In genomic region chr3:68779261-68779660, GRCh38 we compare ENCODE assay signal across 37 cellular contexts.
"Had no signal": no experiment of that assay in that cellular context is flagged by ENCODE, and none has a peak within 500 bp of the region (broad histone marks: within the 10 kb centered on the region; RNA-seq: fewer than 3 reads in every experiment).

No MANE protein-coding gene starts in this region.

- ATAC-seq: activated CD8-positive, alpha-beta T cell treated with anti-CD3 and anti-CD28 coated beads for 36 hours; activated naive CD4-positive, alpha-beta T cell treated with anti-CD3 and anti-CD28 coated beads, Interleukin-2, amount 50 U/mL, for 72 hours; activated T-cell treated with anti-CD3 and anti-CD28 coated beads, Interleukin-2, amount 50 U/mL, for 4 hours; activated T-cell treated with anti-CD3 and anti-CD28 coated beads, Interleukin-2, amount 50 U/mL, for 72 hours; activated T-helper 17 cell treated with anti-CD3 and anti-CD28 coated beads, Interleukin-2, amount 50 U/mL, for 72 hours; body of pancreas had no signal

- H3K4me3 ChIP-seq: adrenal gland, body of pancreas, breast epithelium had no signal

- H3K36me3 ChIP-seq: adrenal gland, brain microvascular endothelial cell, breast epithelium had no signal

- FAIRE-seq: astrocyte, TTC549 had no signal

- H3K27ac ChIP-seq: adrenal gland, body of pancreas, brain microvascular endothelial cell, breast epithelium, VCaP had no signal

- H3K27me3 Mint-ChIP-seq: activated B cell treated with CpG ODN at 0.5 μM for 24 hours; activated CD4-positive, alpha-beta memory T cell treated with anti-CD3 and anti-CD28 coated beads for 36 hours; activated CD4-positive, alpha-beta T cell treated with anti-CD3 and anti-CD28 coated beads, Interleukin-2, amount 10 ng/mL, durations not matched to agents 24 days and 14 days; activated T-helper 17 cell treated with anti-CD3 and anti-CD28 coated beads, Interleukin-2, amount 50 U/mL, for 72 hours had no signal

- H3K9me3 ChIP-seq: adrenal gland had no signal

- H3K27ac Mint-ChIP-seq: activated B cell treated with CpG ODN at 0.5 μM for 24 hours; activated CD4-positive, alpha-beta memory T cell treated with anti-CD3 and anti-CD28 coated beads for 36 hours; activated CD4-positive, alpha-beta T cell treated with anti-CD3 and anti-CD28 coated beads, Interleukin-2, amount 10 ng/mL, durations not matched to agents 24 days and 14 days; activated CD8-positive, alpha-beta T cell treated with anti-CD3 and anti-CD28 coated beads for 36 hours; activated naive CD4-positive, alpha-beta T cell treated with anti-CD3 and anti-CD28 coated beads for 36 hours; activated naive CD4-positive, alpha-beta T cell treated with anti-CD3 and anti-CD28 coated beads, Interleukin-2, amount 50 U/mL, for 72 hours; activated naive CD8-positive, alpha-beta T cell treated with anti-CD3 and anti-CD28 coated beads for 36 hours; activated T-cell treated with anti-CD3 and anti-CD28 coated beads, Interleukin-2, amount 50 U/mL, for 72 hours; activated T-helper 1 cell treated with anti-CD3 and anti-CD28 coated beads, Interleukin-12 subunit alpha, Interleukin-12 subunit beta, Interleukin-2, Interleukin-4 antibody, amounts not matched to agents 30 ng/mL and 10 ng/mL and 1 ng/mL, durations not matched to agents 14 hours and 24 hours and 36 hours; activated T-helper 17 cell treated with anti-CD3 and anti-CD28 coated beads, Interleukin-2, amount 50 U/mL, for 72 hours; T-helper 1 cell treated with Interleukin-12 subunit alpha and Interleukin-12 subunit beta and Interleukin-4 antibody, amounts not matched to agents 30 μg/mL and 1 μg/mL, for 36 hours; T-helper 2 cell treated with Interferon-gamma antibody and Interleukin-4, amounts not matched to agents 5 μg/mL and 100 μg/mL, for 36 hours had no signal

- H3K4me3 Mint-ChIP-seq: activated B cell treated with CpG ODN at 0.5 μM for 24 hours; activated CD4-positive, alpha-beta memory T cell treated with anti-CD3 and anti-CD28 coated beads for 36 hours; activated CD4-positive, alpha-beta T cell treated with anti-CD3 and anti-CD28 coated beads, Interleukin-2, amount 10 ng/mL, durations not matched to agents 24 days and 14 days; activated CD8-positive, alpha-beta T cell treated with anti-CD3 and anti-CD28 coated beads for 36 hours; activated naive CD4-positive, alpha-beta T cell treated with anti-CD3 and anti-CD28 coated beads for 36 hours; activated naive CD8-positive, alpha-beta T cell treated with anti-CD3 and anti-CD28 coated beads for 36 hours; activated T-cell treated with anti-CD3 and anti-CD28 coated beads, Interleukin-2, amount 50 U/mL, for 4 hours; activated T-cell treated with anti-CD3 and anti-CD28 coated beads, Interleukin-2, amount 50 U/mL, for 72 hours; activated T-helper 1 cell treated with anti-CD3 and anti-CD28 coated beads, Interleukin-12 subunit alpha, Interleukin-12 subunit beta, Interleukin-2, Interleukin-4 antibody, amounts not matched to agents 30 ng/mL and 10 ng/mL and 1 ng/mL, durations not matched to agents 14 hours and 24 hours and 36 hours; activated T-helper 17 cell treated with anti-CD3 and anti-CD28 coated beads, Interleukin-2, amount 50 U/mL, for 72 hours; T-helper 1 cell treated with Interleukin-12 subunit alpha and Interleukin-12 subunit beta and Interleukin-4 antibody, amounts not matched to agents 30 μg/mL and 1 μg/mL, for 36 hours; T-helper 2 cell treated with Interferon-gamma antibody and Interleukin-4, amounts not matched to agents 5 μg/mL and 100 μg/mL, for 36 hours had no signal

- H3K4me1 Mint-ChIP-seq: activated B cell treated with CpG ODN at 0.5 μM for 24 hours; activated CD4-positive, alpha-beta T cell treated with anti-CD3 and anti-CD28 coated beads, Interleukin-2, amount 10 ng/mL, durations not matched to agents 24 days and 14 days; activated naive CD8-positive, alpha-beta T cell treated with anti-CD3 and anti-CD28 coated beads for 36 hours; activated T-helper 17 cell treated with anti-CD3 and anti-CD28 coated beads, Interleukin-2, amount 50 U/mL, for 72 hours had no signal

- H3K4me1 ChIP-seq: adrenal gland, body of pancreas, breast epithelium had no signal

- H3K27me3 ChIP-seq: adrenal gland, body of pancreas, brain microvascular endothelial cell, breast epithelium had no signal

- DNase-seq: activated B cell treated with CpG ODN at 0.5 μM for 24 hours; activated CD4-positive, alpha-beta memory T cell treated with anti-CD3 and anti-CD28 coated beads for 36 hours; activated CD4-positive, alpha-beta T cell treated with anti-CD3 and anti-CD28 coated beads for 4 hours; activated CD4-positive, alpha-beta T cell treated with anti-CD3 and anti-CD28 coated beads, Interleukin-2, amount 10 ng/mL, durations not matched to agents 24 days and 14 days; activated CD4-positive, alpha-beta T cell treated with anti-CD3 and anti-CD28 coated beads, Interleukin-2, amount 50 U/mL, for 1 hour; activated CD4-positive, alpha-beta T cell treated with anti-CD3 and anti-CD28 coated beads, Interleukin-2, amount 50 U/mL, for 4 hours; activated CD4-positive, CD25-positive, alpha-beta regulatory T cell treated with anti-CD3 and anti-CD28 coated beads, Interleukin-2, amount 50 U/mL, for 72 hours; activated CD8-positive, alpha-beta memory T cell treated with anti-CD3 and anti-CD28 coated beads, Interleukin-2, amount 50 U/mL, for 4 hours; activated CD8-positive, alpha-beta T cell treated with anti-CD3 and anti-CD28 coated beads for 36 hours; activated effector memory CD4-positive, alpha-beta T cell treated with anti-CD3 and anti-CD28 coated beads, Interleukin-2, amount 50 U/mL, for 16 hours; activated gamma-delta T cell treated with Interleukin-2 at 50 U/mL for 16 hours; activated naive CD4-positive, alpha-beta T cell; activated naive CD4-positive, alpha-beta T cell treated with anti-CD3 and anti-CD28 coated beads for 36 hours; activated naive CD4-positive, alpha-beta T cell treated with anti-CD3 and anti-CD28 coated beads, Interleukin-2, amount 50 U/mL, for 16 hours; activated naive CD8-positive, alpha-beta T cell treated with anti-CD3 and anti-CD28 coated beads for 36 hours; activated T-cell treated with anti-CD3 and anti-CD28 coated beads for 4 hours; activated T-cell treated with anti-CD3 and anti-CD28 coated beads, Interleukin-2, amount 50 U/mL, for 1 hour; activated T-cell treated with anti-CD3 and anti-CD28 coated beads, Interleukin-2, amount 50 U/mL, for 4 hours; activated T-cell treated with anti-CD3 and anti-CD28 coated beads, Interleukin-2, amount 50 U/mL, for 72 hours; adrenal gland; amniotic stem cell; aorta; body of pancreas; brain microvascular endothelial cell; central memory CD4-positive, alpha-beta T cell; T-helper 1 cell; T-helper 2 cell; T-helper 9 cell had no signal
